8 cellular contexts compared by ENCODE assay signal in the genomic region with DNA sequence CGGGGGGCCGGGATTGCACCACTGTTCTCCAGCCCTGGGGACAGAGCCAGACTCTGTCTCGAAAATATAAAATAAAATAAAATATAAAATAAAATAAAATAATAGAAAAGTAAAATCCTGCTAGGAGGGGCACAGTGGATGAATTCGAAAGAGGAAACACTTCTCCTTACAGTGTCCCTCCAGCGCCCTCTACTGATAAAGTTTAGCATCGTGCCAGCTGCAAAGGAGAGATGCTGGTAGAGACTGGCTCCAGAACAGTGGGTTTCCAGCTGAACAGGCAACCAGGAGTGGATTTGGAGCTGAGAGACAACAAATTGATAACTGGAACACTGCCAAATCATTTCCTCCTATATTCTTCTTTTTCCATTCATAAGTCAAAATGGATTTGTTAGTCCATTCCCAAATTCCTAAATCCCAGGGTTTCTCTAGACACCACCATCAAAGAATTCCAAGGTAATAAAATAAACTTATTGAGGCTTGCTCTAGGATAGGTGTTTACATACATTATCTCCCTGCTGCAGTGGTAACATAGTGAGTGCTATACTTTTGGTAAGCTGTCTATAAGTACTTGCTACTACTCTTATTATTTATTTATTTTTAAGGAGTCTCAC. TPM values are rescaled to one million over a fixed set of nuclear protein-coding genes. Genes with fewer than 3 reads are reported as not detected.
DNase-seq lines count a peak whose midpoint lies in the region; ATAC-seq and TF ChIP-seq lines count a peak whose summit lies in the region.

No MANE protein-coding gene starts in this region.

- no peak overlapping the region for H3K4me2 ChIP-seq in mesenchymal stem cell (ENCODE audit: low read length, poor library complexity, severe bottlenecking)

- no peak overlapping the region for H2BK5ac ChIP-seq in mesenchymal stem cell (ENCODE audit: low read depth, low read length, poor library complexity, severe bottlenecking)

- H3K36me3 ChIP-seq in mesenchymal stem cell (ENCODE audit: control insufficient read depth in 1 of 2, insufficient read depth in 2 of 2, low read depth in 1 of 2, low read length in 2 of 2), result no peaks in the 10 kb centered on the region

- no peak overlapping the region for H3K14ac ChIP-seq in mesenchymal stem cell (ENCODE audit: low read length in 2 of 2)

- DNase-seq in AG08395 (ENCODE audit: low spot score) (peak; percentile 79), NCI-H748 (lab: John Stamatoyannopoulos, UW; ENCODE audit: unreplicated experiment) (peak; percentile 84), dorsolateral prefrontal cortex (peak; percentile 69 to 92 (median 78)), mesenchymal stem cell (peak; percentile 84)
- peak; percentile 59 to 60 for DNase-seq in activated CD4-positive, alpha-beta T cell treated with anti-CD3 and anti-CD28 coated beads, Interleukin-2, amount 50 U/mL, for 4 hours
- peak; percentile 23 to 25 for DNase-seq in stimulated activated CD8-positive, alpha-beta memory T cell treated with anti-CD3 and anti-CD28 coated beads, Interleukin-2, amount 100 ng/mL, for 1 hour (ENCODE audit: low read depth in 2 of 2)

- TF ChIP-seq CTCF in dorsolateral prefrontal cortex (IDR thresholded peaks at IDR 0.05 in 54 of 56, conservative IDR thresholded peaks at IDR 0.05 in 2 of 56; ENCODE audit: low read depth in 1 of 56, partially characterized antibody in 56 of 56), result peak; percentile 71 to 93 (median 86)

- H2BK120ac ChIP-seq in mesenchymal stem cell (ENCODE audit: low read depth, low read length), result no peak overlapping the region

- peak; percentile 51 for ATAC-seq in GM18868 (IDR thresholded peaks at IDR 0.05; ENCODE audit: unreplicated experiment)
- ATAC-seq in HG03520 (IDR thresholded peaks at IDR 0.05; ENCODE audit: unreplicated experiment), result peak; percentile 63

- no peak overlapping the region for H2BK12ac ChIP-seq in mesenchymal stem cell (ENCODE audit: low read length in 2 of 2)

- H3K27ac ChIP-seq in dorsolateral prefrontal cortex, result no peak overlapping the region
- H3K27ac ChIP-seq in mesenchymal stem cell (ENCODE audit: low read length, poor library complexity, severe bottlenecking), result no peak overlapping the region

- H4K91ac ChIP-seq in mesenchymal stem cell (ENCODE audit: low read length), result no peak overlapping the region

- H3K4me3 ChIP-seq in dorsolateral prefrontal cortex (peak overlapping the region in 10 of 59 donors; percentile 3 to 54 (median 23)), mesenchymal stem cell (ENCODE audit: insufficient read depth in 1 of 2, low read depth in 1 of 2, low read length in 2 of 2) (no peak overlapping the region)

- H3K9me3 ChIP-seq in mesenchymal stem cell (ENCODE audit: control insufficient read depth, low read length), result no peaks in the 10 kb centered on the region

- no peak overlapping the region for H4K8ac ChIP-seq in mesenchymal stem cell (ENCODE audit: low read length)

- no peak overlapping the region for H2AFZ ChIP-seq in mesenchymal stem cell (ENCODE audit: low read depth, low read length)

- no peak overlapping the region for H3K18ac ChIP-seq in mesenchymal stem cell (ENCODE audit: low read depth in 1 of 2, low read length in 2 of 2)

- H3K4ac ChIP-seq in mesenchymal stem cell (ENCODE audit: low read depth in 1 of 2, low read length in 2 of 2), result no peak overlapping the region

- H3K79me1 ChIP-seq in mesenchymal stem cell (replicated peaks; ENCODE audit: low read length, poor library complexity, severe bottlenecking), result no peaks in the 10 kb centered on the region

- H3K9ac ChIP-seq in mesenchymal stem cell (ENCODE audit: low read length), result no peak overlapping the region

- H2BK15ac ChIP-seq in mesenchymal stem cell (ENCODE audit: low read depth, poor library complexity, severe bottlenecking), result no peak overlapping the region

- intact Hi-C loops in dorsolateral prefrontal cortex (cut with DNase I), result loop anchor here (2.0 to 10.0 kb wide), 5 partner anchors 51 to 1087 kb away; no protein-coding TSS in a partner anchor

- H3K4me1 ChIP-seq in mesenchymal stem cell (ENCODE audit: control insufficient read depth, insufficient read depth, low read depth, low read length), result no peaks in the 10 kb centered on the region

- WGBS in mesenchymal stem cell, result 33% methylated on average over 5 of the region's 6 CpGs

- H2AK5ac ChIP-seq in mesenchymal stem cell (ENCODE audit: low read length, severe bottlenecking), result no peak overlapping the region

- no peak overlapping the region for H3K23ac ChIP-seq in mesenchymal stem cell (ENCODE audit: low read length in 2 of 2)

- no peaks in the 10 kb centered on the region for H3K27me3 ChIP-seq in dorsolateral prefrontal cortex
- H3K27me3 ChIP-seq in mesenchymal stem cell (ENCODE audit: control insufficient read depth in 1 of 2, insufficient read depth in 1 of 2, low read length in 2 of 2), result no peaks in the 10 kb centered on the region

RNA-seq across cellular contexts. Expression of a gene that starts 31.7 kb away (rescaled TPM):
- total RNA-seq in dorsolateral prefrontal cortex, result 10 to 100 TPM; 23.9 to 70.4 (median 49.9) TPM
- polyA plus RNA-seq in mesenchymal stem cell (2013, experiment 1 of 2), result 38.8 TPM
- 40.4 TPM for polyA plus RNA-seq in mesenchymal stem cell (2013, experiment 2 of 2)

RNA-seq across cellular contexts. Expression of a gene that starts 32.4 kb away (rescaled TPM):
- under 1 TPM in 1 of 120 experiments, not detected in 119; 0.10 TPM for total RNA-seq in dorsolateral prefrontal cortex
- 47.6 TPM for polyA plus RNA-seq in mesenchymal stem cell (2013, experiment 1 of 2)
- 47.6 TPM for polyA plus RNA-seq in mesenchymal stem cell (2013, experiment 2 of 2)

Comparison
In these comparisons a context has a peak if more than half of its experiments do, and no peak if none do; other contexts are left out.
1. DNase-seq: peak in every context shown above with its lines; median percentile 84 in NCI-H748; 84 in mesenchymal stem cell; 79 in AG08395; 78 in dorsolateral prefrontal cortex; 60 in activated CD4-positive, alpha-beta T cell treated with anti-CD3 and anti-CD28 coated beads, Interleukin-2, amount 50 U/mL, for 4 hours; 24 in stimulated activated CD8-positive, alpha-beta memory T cell treated with anti-CD3 and anti-CD28 coated beads, Interleukin-2, amount 100 ng/mL, for 1 hour.